In genomic region chr2:47249427-47249826, GRCh38 we compare ENCODE assay signal across 19 cellular contexts.
A peak's percentile ranks its signal among the peaks of the same experiment; 100 is the strongest.
DNase-seq lines count a peak whose midpoint lies in the region; ATAC-seq and TF ChIP-seq lines count a peak whose summit lies in the region.
"Had no signal": no experiment of that assay in that cellular context is flagged by ENCODE, and none has a peak within 500 bp of the region (broad histone marks: within the 10 kb centered on the region; RNA-seq: fewer than 3 reads in every experiment).

No MANE protein-coding gene starts in this region.

- DNase-seq in left cardiac atrium (no peak), cardiac septum (ENCODE audit: low spot score) (no peak), SJCRH30 (peak; percentile 65 to 70), left lung (no peak), A172 (ENCODE audit: low spot score) (no peak), NCI-H2196 treated with DMSO at 0.1 percent for 48 hours (lab: John Stamatoyannopoulos, UW; ENCODE audit: unreplicated experiment) (no peak), SW480 (ENCODE audit: low spot score) (no peak)
- no peak for DNase-seq in effector memory CD4-positive, alpha-beta T cell
- DNase-seq: activated B cell treated with CpG ODN at 0.5 μM for 24 hours, amniotic stem cell, GF-D8, KBM-7, midbrain, NCI-H1092, NCI-H524, transverse colon had no signal

- H3K9me3 ChIP-seq in SJCRH30 (replicated peaks) (no peaks in the 10 kb centered on the region), left lung (no peaks in the 10 kb centered on the region)
- H3K9me3 ChIP-seq in effector memory CD4-positive, alpha-beta T cell (ENCODE audit: control insufficient read depth, low read length): no peaks in the 10 kb centered on the region
- H3K9me3 ChIP-seq: transverse colon had no signal

- H3K27me3 ChIP-seq in SJCRH30 (no peaks in the 10 kb centered on the region), left lung (no peaks in the 10 kb centered on the region)
- H3K27me3 ChIP-seq in effector memory CD4-positive, alpha-beta T cell (replicated peaks; ENCODE audit: control insufficient read depth, insufficient read depth, low read length, poor library complexity, severe bottlenecking): no peaks in the 10 kb centered on the region
- H3K27me3 ChIP-seq: transverse colon had no signal

- H3K4me1 ChIP-seq in SJCRH30 (peaks cover 33% of the 10 kb centered on the region), left lung (no peaks in the 10 kb centered on the region)
- no peaks in the 10 kb centered on the region for H3K4me1 ChIP-seq in effector memory CD4-positive, alpha-beta T cell (ENCODE audit: control insufficient read depth, insufficient read depth, low read length, poor library complexity, severe bottlenecking)
- H3K4me1 ChIP-seq: transverse colon had no signal

- H3K4me3 ChIP-seq in SJCRH30: 0 out of 2 replicates have a peak overlapping the region, but pooled peaks have one; percentile 6
- no peak overlapping the region for H3K4me3 ChIP-seq in left lung
- no peak overlapping the region for H3K4me3 ChIP-seq in effector memory CD4-positive, alpha-beta T cell (ENCODE audit: insufficient read depth, low read depth, low read length, poor library complexity, severe bottlenecking)
- H3K4me3 ChIP-seq: coronary artery, skin epidermis, transverse colon had no signal

- TF ChIP-seq CTCF in left lung (IDR thresholded peaks at IDR 0.05): no peak

- H3K27ac ChIP-seq in SJCRH30 (no peak overlapping the region), left lung (no peak overlapping the region)
- no peak overlapping the region for H3K27ac ChIP-seq in effector memory CD4-positive, alpha-beta T cell (ENCODE audit: insufficient read depth, low read length, poor library complexity, severe bottlenecking)
- H3K27ac ChIP-seq: coronary artery, skin epidermis, transverse colon had no signal

- H3K36me3 ChIP-seq in SJCRH30: no peaks in the 10 kb centered on the region
- no peaks in the 10 kb centered on the region for H3K36me3 ChIP-seq in left lung
- H3K36me3 ChIP-seq in effector memory CD4-positive, alpha-beta T cell (ENCODE audit: control insufficient read depth, insufficient read depth, low read length): no peaks in the 10 kb centered on the region
- H3K36me3 ChIP-seq: transverse colon had no signal

- ATAC-seq in left cardiac atrium (peak; percentile 38), left lung (peak; percentile 76)
- ATAC-seq: stimulated activated memory B cell treated with anti-CD40 and anti-IgM and Interleukin-4, amounts not matched to agents 10 μg/mL and 1 μg/mL and 100 μg/mL, for 72 hours had no signal

- intact Hi-C loops in left cardiac atrium (cut with DNase I): no loop called here
- intact Hi-C loops in cardiac septum (cut with DNase I): no loop called here
- intact Hi-C loops in left lung (cut with DNase I): no loop called here

Comparison
In these comparisons a context has a peak if more than half of its experiments do, and no peak if none do; other contexts are left out.
1. DNase-seq: peak in SJCRH30 (2 of 2); none in left cardiac atrium (single experiment), cardiac septum (single experiment), left lung (0 of 2), A172 (single experiment), NCI-H2196 treated with DMSO at 0.1 percent for 48 hours (single experiment), effector memory CD4-positive, alpha-beta T cell (0 of 3) and SW480 (single experiment).